In the genomic region with DNA sequence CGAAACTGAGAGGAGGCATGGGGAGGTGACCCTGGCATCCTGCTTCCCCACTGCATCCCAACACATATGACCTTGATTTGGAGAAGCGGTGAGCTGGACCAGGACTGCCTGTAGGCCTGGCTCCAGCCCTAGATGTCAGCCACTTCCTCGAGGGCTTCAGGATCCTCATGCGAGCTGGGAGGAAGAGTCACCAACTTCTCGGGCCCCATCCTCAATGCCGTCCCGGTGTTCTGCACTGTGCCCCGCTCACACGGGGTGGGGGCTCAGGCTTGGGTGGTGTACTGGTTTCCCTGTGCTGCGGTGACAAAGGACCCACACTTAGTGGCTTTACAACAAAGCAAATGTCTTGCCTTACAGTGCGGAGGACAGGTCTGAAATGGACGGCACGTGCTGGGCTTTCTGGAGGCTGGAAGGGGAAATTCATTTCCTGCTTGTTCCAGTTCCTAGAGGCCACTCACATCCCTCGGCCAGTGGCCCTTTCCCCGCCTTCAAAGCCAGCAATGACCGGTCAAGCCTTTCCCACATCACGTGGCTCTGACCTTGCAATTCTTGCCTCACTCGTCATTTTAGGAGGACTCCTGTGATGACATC, we compare ENCODE assay signal across 18 cellular contexts.
"Had no signal": no experiment of that assay in that cellular context is flagged by ENCODE, and none has a peak within 500 bp of the region (broad histone marks: within the 10 kb centered on the region; RNA-seq: fewer than 3 reads in every experiment).

No MANE protein-coding gene starts in this region.

- H3K36me3 Mint-ChIP-seq: activated naive CD8-positive, alpha-beta T cell treated with anti-CD3 and anti-CD28 coated beads, Interleukin-2, amount 10 ng/mL, durations not matched to agents 7 days and 5 days had no signal

- H3K27ac Mint-ChIP-seq: activated B cell treated with CpG ODN at 0.5 μM for 24 hours; activated CD4-positive, alpha-beta T cell treated with anti-CD3 and anti-CD28 coated beads, Interleukin-2, amount 10 ng/mL, durations not matched to agents 24 days and 14 days; activated naive CD8-positive, alpha-beta T cell treated with anti-CD3 and anti-CD28 coated beads, Interleukin-2, amount 10 ng/mL, durations not matched to agents 7 days and 5 days; stimulated activated memory B cell treated with anti-CD40 and anti-IgM and Interleukin-4, amounts not matched to agents 10 μg/mL and 1 μg/mL and 100 μg/mL, for 72 hours; T-helper 17 cell had no signal

- H3K36me3 ChIP-seq: esophagus squamous epithelium, left lung, pancreas, transverse colon had no signal

- H3K9me3 ChIP-seq: pancreas had no signal

- DNase-seq: activated B cell treated with CpG ODN at 0.5 μM for 24 hours; activated CD4-positive, alpha-beta T cell treated with anti-CD3 and anti-CD28 coated beads, Interleukin-2, amount 10 ng/mL, durations not matched to agents 24 days and 14 days; activated gamma-delta T cell; activated naive CD8-positive, alpha-beta T cell treated with anti-CD3 and anti-CD28 coated beads, Interleukin-2, amount 10 ng/mL, durations not matched to agents 7 days and 5 days; activated T-cell treated with anti-CD3 and anti-CD28 coated beads, Interleukin-2, amount 50 U/mL, for 1 hour; anterior cingulate cortex; esophagus squamous epithelium; foreskin fibroblast; mesenchymal stem cell; small intestine; substantia nigra; T-helper 17 cell; transverse colon had no signal

- H3K4me3 ChIP-seq: dorsolateral prefrontal cortex, esophagus squamous epithelium, left lung, pancreas, transverse colon had no signal

- H3K4me3 Mint-ChIP-seq: activated B cell treated with CpG ODN at 0.5 μM for 24 hours; activated CD4-positive, alpha-beta T cell treated with anti-CD3 and anti-CD28 coated beads, Interleukin-2, amount 10 ng/mL, durations not matched to agents 24 days and 14 days; activated naive CD8-positive, alpha-beta T cell treated with anti-CD3 and anti-CD28 coated beads, Interleukin-2, amount 10 ng/mL, durations not matched to agents 7 days and 5 days; nephron; stimulated activated memory B cell treated with anti-CD40 and anti-IgM and Interleukin-4, amounts not matched to agents 10 μg/mL and 1 μg/mL and 100 μg/mL, for 72 hours; T-helper 17 cell had no signal

- H3K27ac ChIP-seq: dorsolateral prefrontal cortex, esophagus squamous epithelium, left lung, pancreas, transverse colon had no signal

- H3K27me3 Mint-ChIP-seq: activated B cell treated with CpG ODN at 0.5 μM for 24 hours; activated CD4-positive, alpha-beta T cell treated with anti-CD3 and anti-CD28 coated beads, Interleukin-2, amount 10 ng/mL, durations not matched to agents 24 days and 14 days; activated naive CD8-positive, alpha-beta T cell treated with anti-CD3 and anti-CD28 coated beads, Interleukin-2, amount 10 ng/mL, durations not matched to agents 7 days and 5 days; stimulated activated memory B cell treated with anti-CD40 and anti-IgM and Interleukin-4, amounts not matched to agents 10 μg/mL and 1 μg/mL and 100 μg/mL, for 72 hours; T-helper 17 cell had no signal

- H3K4me1 Mint-ChIP-seq: activated B cell treated with CpG ODN at 0.5 μM for 24 hours; activated CD4-positive, alpha-beta T cell treated with anti-CD3 and anti-CD28 coated beads, Interleukin-2, amount 10 ng/mL, durations not matched to agents 24 days and 14 days; activated naive CD8-positive, alpha-beta T cell treated with anti-CD3 and anti-CD28 coated beads, Interleukin-2, amount 10 ng/mL, durations not matched to agents 7 days and 5 days; stimulated activated memory B cell treated with anti-CD40 and anti-IgM and Interleukin-4, amounts not matched to agents 10 μg/mL and 1 μg/mL and 100 μg/mL, for 72 hours; T-helper 17 cell had no signal

- ATAC-seq: left lung; pancreas; stimulated activated memory B cell treated with anti-CD40 and anti-IgM and Interleukin-4, amounts not matched to agents 10 μg/mL and 1 μg/mL and 100 μg/mL, for 72 hours; T-helper 17 cell had no signal

- H3K4me1 ChIP-seq: left lung, pancreas, transverse colon had no signal

- H3K27me3 ChIP-seq: dorsolateral prefrontal cortex, esophagus squamous epithelium, left lung, pancreas, transverse colon had no signal
